29 cellular contexts compared by ENCODE assay signal in genomic region chr1:65256860-65257719, GRCh38. TPM values are rescaled to one million over a fixed set of nuclear protein-coding genes. Genes with fewer than 3 reads are reported as not detected.
DNase-seq lines count a peak whose midpoint lies in the region; ATAC-seq and TF ChIP-seq lines count a peak whose summit lies in the region.
"Had no signal": no experiment of that assay in that cellular context is flagged by ENCODE, and none has a peak within 500 bp of the region (broad histone marks: within the 10 kb centered on the region; RNA-seq: fewer than 3 reads in every experiment).

No MANE protein-coding gene starts in this region.

- H3K27ac Mint-ChIP-seq in endodermal cell (peak overlapping the region; percentile 79), endothelial cell (ENCODE audit: unreplicated experiment) (no peak overlapping the region)
- H3K27ac Mint-ChIP-seq: activated CD4-positive, alpha-beta T cell treated with anti-CD3 and anti-CD28 coated beads for 36 hours; activated naive CD8-positive, alpha-beta T cell treated with anti-CD3 and anti-CD28 coated beads, Interleukin-2, amount 10 ng/mL, durations not matched to agents 7 days and 5 days; CD8-positive, alpha-beta T cell; dendritic cell treated with granulocyte-macrophage colony-stimulating factor and Interleukin-4, amounts not matched to agents 40 ng/mL and 50 ng/mL, for 4 days; progenitor cell of endocrine pancreas; stimulated activated effector memory CD8-positive, alpha-beta T cell treated with anti-CD3 and anti-CD28 coated beads, Interleukin-12 subunit alpha, Interleukin-12 subunit beta, amount 100 ng/mL, for 72 hours; T-cell had no signal

- no peak overlapping the region for H3K27ac ChIP-seq in endodermal cell (ENCODE audit: low read depth, low read length)
- H3K27ac ChIP-seq: A549, gastrocnemius medialis, SJCRH30, thoracic aorta had no signal

- H3K4me3 ChIP-seq in endodermal cell (ENCODE audit: low read length) = peak overlapping the region; percentile 98
- H3K4me3 ChIP-seq: A549, gastrocnemius medialis, SJCRH30, thoracic aorta had no signal

- TF ChIP-seq CTCF in endodermal cell (conservative IDR thresholded peaks at IDR 0.05) (no peak), endothelial cell (IDR thresholded peaks at IDR 0.05; ENCODE audit: unreplicated experiment) (no peak)

- H3K9ac ChIP-seq in endodermal cell (ENCODE audit: extremely low read depth, low read length, poor library complexity, severe bottlenecking) = no peak overlapping the region

- 65 to 66% methylated on average over 4 to 5 of the region's 7 CpGs for whole genome bisulfite sequencing in endodermal cell (ENCODE audit: insufficient coverage in 1 of 2, insufficient read length in 1 of 2), 2 experiments

- H3K36me3 Mint-ChIP-seq in endodermal cell (ENCODE audit: low read depth) (no peaks in the 10 kb centered on the region), endothelial cell (ENCODE audit: low read depth, unreplicated experiment) (peaks cover 4% of the 10 kb centered on the region)
- H3K36me3 Mint-ChIP-seq: activated naive CD8-positive, alpha-beta T cell treated with anti-CD3 and anti-CD28 coated beads, Interleukin-2, amount 10 ng/mL, durations not matched to agents 7 days and 5 days; T-cell had no signal

- H3K4me1 ChIP-seq in endodermal cell (ENCODE audit: control insufficient read depth, insufficient read depth, low read length) = peaks cover 12% of the 10 kb centered on the region
- H3K4me1 ChIP-seq: SJCRH30 had no signal

- peaks cover 20% of the 10 kb centered on the region for H3K27me3 Mint-ChIP-seq in endodermal cell (ENCODE audit: insufficient read depth)
- peaks cover 8% of the 10 kb centered on the region for H3K27me3 Mint-ChIP-seq in endothelial cell (ENCODE audit: unreplicated experiment)
- H3K27me3 Mint-ChIP-seq: central memory CD8-positive, alpha-beta T cell had no signal

- H3K4me1 Mint-ChIP-seq in endodermal cell (peaks cover 22% of the 10 kb centered on the region), endothelial cell (ENCODE audit: unreplicated experiment) (peaks cover 16% of the 10 kb centered on the region)

- peak; percentile 69 for DNase-seq in Ammon's horn (ENCODE audit: low spot score)
- DNase-seq in NCI-H526 treated with DMSO at 0.1 percent for 48 hours (lab: John Stamatoyannopoulos, UW) = peak; percentile 23
- DNase-seq in endodermal cell = no peak
- peak; percentile 33 for DNase-seq in midbrain (lab: John Stamatoyannopoulos, UW)
- no peak for DNase-seq in stimulated activated naive CD4-positive, alpha-beta T cell (lab: John Stamatoyannopoulos, UW)
- no peak for DNase-seq in endothelial cell (ENCODE audit: low spot score)
- no peak for DNase-seq in germinal center (ENCODE audit: low spot score)
- DNase-seq: activated CD4-positive, alpha-beta T cell treated with anti-CD3 and anti-CD28 coated beads for 36 hours; activated CD8-positive, alpha-beta memory T cell treated with anti-CD3 and anti-CD28 coated beads for 24 hours; activated gamma-delta T cell; activated naive CD8-positive, alpha-beta T cell treated with anti-CD3 and anti-CD28 coated beads, Interleukin-2, amount 10 ng/mL, durations not matched to agents 7 days and 5 days; CD8-positive, alpha-beta T cell; DMS153; gastrocnemius medialis; kidney; NCI-H1694; NCI-H748 treated with DMSO at 0.1 percent for 48 hours; SJCRH30; stimulated activated CD4-positive, alpha-beta T cell treated with anti-CD3 and anti-CD28 coated beads, Interleukin-12 subunit alpha, Interleukin-12 subunit beta, amount 100 ng/mL, for 4 hours; stimulated activated CD4-positive, alpha-beta T cell treated with anti-CD3 and anti-CD28 coated beads, Interleukin-4, amount 100 ng/mL, for 1 hour; T-cell had no signal

- peaks cover 7% of the 10 kb centered on the region for H3K36me3 ChIP-seq in endodermal cell (ENCODE audit: control insufficient read depth, insufficient read depth, low read length)
- H3K36me3 ChIP-seq: gastrocnemius medialis, SJCRH30, thoracic aorta had no signal

- no peaks in the 10 kb centered on the region for H3K27me3 ChIP-seq in endodermal cell (ENCODE audit: control insufficient read depth, insufficient read depth, low read length, poor library complexity, severe bottlenecking)

- ATAC-seq in GM21360 (IDR thresholded peaks at IDR 0.05; ENCODE audit: unreplicated experiment) = no peak
- ATAC-seq: A549; activated CD4-positive, alpha-beta T cell treated with anti-CD3 and anti-CD28 coated beads for 36 hours; CD8-positive, alpha-beta T cell; gastrocnemius medialis; sciatic nerve; stimulated activated effector memory CD8-positive, alpha-beta T cell treated with anti-CD3 and anti-CD28 coated beads, Interleukin-12 subunit alpha, Interleukin-12 subunit beta, amount 100 ng/mL, for 72 hours; T-cell had no signal

- H3K9me3 Mint-ChIP-seq in endodermal cell (no peaks in the 10 kb centered on the region), endothelial cell (ENCODE audit: unreplicated experiment) (no peaks in the 10 kb centered on the region)
- H3K9me3 Mint-ChIP-seq: activated naive CD8-positive, alpha-beta T cell treated with anti-CD3 and anti-CD28 coated beads, Interleukin-2, amount 10 ng/mL, durations not matched to agents 7 days and 5 days; CD8-positive, alpha-beta T cell; central memory CD8-positive, alpha-beta T cell; dendritic cell treated with granulocyte-macrophage colony-stimulating factor and Interleukin-4, amounts not matched to agents 40 ng/mL and 50 ng/mL, for 4 days; stimulated activated effector memory CD8-positive, alpha-beta T cell treated with anti-CD3 and anti-CD28 coated beads, Interleukin-12 subunit alpha, Interleukin-12 subunit beta, amount 100 ng/mL, for 72 hours; T-cell had no signal

- H3K4me3 Mint-ChIP-seq in endodermal cell (no peak overlapping the region), endothelial cell (ENCODE audit: unreplicated experiment) (no peak overlapping the region)
- H3K4me3 Mint-ChIP-seq: activated CD4-positive, alpha-beta T cell treated with anti-CD3 and anti-CD28 coated beads for 36 hours; activated naive CD8-positive, alpha-beta T cell treated with anti-CD3 and anti-CD28 coated beads, Interleukin-2, amount 10 ng/mL, durations not matched to agents 7 days and 5 days; CD8-positive, alpha-beta T cell; central memory CD8-positive, alpha-beta T cell; dendritic cell treated with granulocyte-macrophage colony-stimulating factor and Interleukin-4, amounts not matched to agents 40 ng/mL and 50 ng/mL, for 4 days; stimulated activated effector memory CD8-positive, alpha-beta T cell treated with anti-CD3 and anti-CD28 coated beads, Interleukin-12 subunit alpha, Interleukin-12 subunit beta, amount 100 ng/mL, for 72 hours had no signal

- no peaks in the 10 kb centered on the region for H3K9me3 ChIP-seq in endodermal cell (ENCODE audit: control insufficient read depth, low read length)
- H3K9me3 ChIP-seq: A549, gastrocnemius medialis, SJCRH30, thoracic aorta had no signal

RNA-seq across cellular contexts. Expression of gene DNAJC6, which starts 52.3 kb away (rescaled TPM):
- total RNA-seq in endodermal cell = 10 to 100 TPM; 17.4 to 33.9 TPM
- polyA plus RNA-seq in endodermal cell (2013, experiment 1 of 2) = 6.2 TPM
- polyA plus RNA-seq in endodermal cell (2013, experiment 2 of 2) = 8.7 TPM
- total RNA-seq in endothelial cell (ENCODE audit: unreplicated experiment) = 3.5 TPM

Comparison
In these comparisons a context has a peak if more than half of its experiments do, and no peak if none do; other contexts are left out.
1. DNase-seq: peak in Ammon's horn (single experiment), NCI-H526 treated with DMSO at 0.1 percent for 48 hours (single experiment) and midbrain (single experiment); none in endodermal cell (single experiment), stimulated activated naive CD4-positive, alpha-beta T cell (0 of 6), endothelial cell (single experiment) and germinal center (single experiment).